Comparison of ENCODE assay signal across 18 cellular contexts in the genomic region with DNA sequence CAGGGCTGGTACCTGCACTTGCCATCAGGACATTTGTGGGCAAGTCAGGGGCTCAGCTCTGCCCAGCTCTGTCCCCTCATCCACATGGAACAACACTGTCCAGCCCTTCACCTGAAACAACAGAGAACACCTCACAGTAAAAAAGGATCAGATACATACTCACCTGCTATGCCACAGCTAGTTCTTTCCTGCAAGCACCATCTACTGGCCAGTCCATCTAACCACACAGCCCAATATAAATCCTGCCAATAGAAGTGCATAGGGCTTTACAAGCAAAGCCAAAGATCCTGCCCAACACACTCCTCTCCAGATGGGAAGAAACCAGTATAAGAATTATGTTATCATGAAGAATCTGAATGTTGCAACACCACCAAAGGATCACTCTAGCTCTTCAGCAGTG. TPM values are rescaled to one million over a fixed set of nuclear protein-coding genes. Genes with fewer than 3 reads are reported as not detected.
A peak's percentile ranks its signal among the peaks of the same experiment; 100 is the strongest.
DNase-seq lines count a peak whose midpoint lies in the region; ATAC-seq and TF ChIP-seq lines count a peak whose summit lies in the region.
"Had no signal": no experiment of that assay in that cellular context is flagged by ENCODE, and none has a peak within 500 bp of the region (broad histone marks: within the 10 kb centered on the region; RNA-seq: fewer than 3 reads in every experiment).

No MANE protein-coding gene starts in this region.

- no peaks in the 10 kb centered on the region for H3K4me1 ChIP-seq in sigmoid colon

- no peak for ATAC-seq in GM19351 (IDR thresholded peaks at IDR 0.05; ENCODE audit: unreplicated experiment)
- ATAC-seq in GM19023 (IDR thresholded peaks at IDR 0.05; ENCODE audit: unreplicated experiment), result no peak
- no peak for ATAC-seq in activated T-helper 17 cell treated with anti-CD3 and anti-CD28 coated beads, Interleukin-2, amount 50 U/mL, for 72 hours (replicated peaks)
- ATAC-seq: activated CD8-positive, alpha-beta T cell treated with anti-CD3 and anti-CD28 coated beads for 36 hours had no signal

- no peak overlapping the region for H3K4me3 ChIP-seq in sigmoid colon

- H3K4me1 Mint-ChIP-seq in activated T-helper 17 cell treated with anti-CD3 and anti-CD28 coated beads, Interleukin-2, amount 50 U/mL, for 72 hours, result no peaks in the 10 kb centered on the region

- H3K36me3 Mint-ChIP-seq in activated T-helper 17 cell treated with anti-CD3 and anti-CD28 coated beads, Interleukin-2, amount 50 U/mL, for 72 hours (ENCODE audit: low read depth), result no peaks in the 10 kb centered on the region

- H3K9me3 ChIP-seq in sigmoid colon, result no peaks in the 10 kb centered on the region

- intact Hi-C loops in sigmoid colon (cut with DNase I), result no loop called here

- H3K36me3 ChIP-seq in sigmoid colon, result no peaks in the 10 kb centered on the region

- no peak for TF ChIP-seq POLR2A in sigmoid colon (IDR thresholded peaks at IDR 0.05)

- no peaks in the 10 kb centered on the region for H3K27me3 ChIP-seq in sigmoid colon

- peaks cover 24% of the 10 kb centered on the region for H3K9me3 Mint-ChIP-seq in activated T-helper 17 cell treated with anti-CD3 and anti-CD28 coated beads, Interleukin-2, amount 50 U/mL, for 72 hours
- H3K9me3 Mint-ChIP-seq: activated T-helper 1 cell treated with anti-CD3 and anti-CD28 coated beads, Interleukin-12 subunit alpha, Interleukin-12 subunit beta, Interleukin-2, Interleukin-4 antibody, amounts not matched to agents 30 ng/mL and 10 ng/mL and 1 ng/mL, durations not matched to agents 14 hours and 24 hours and 36 hours had no signal

- no peak overlapping the region for H3K27ac Mint-ChIP-seq in activated T-helper 17 cell treated with anti-CD3 and anti-CD28 coated beads, Interleukin-2, amount 50 U/mL, for 72 hours
- H3K27ac Mint-ChIP-seq: activated CD8-positive, alpha-beta T cell treated with anti-CD3 and anti-CD28 coated beads for 36 hours; activated T-helper 1 cell treated with anti-CD3 and anti-CD28 coated beads, Interleukin-12 subunit alpha, Interleukin-12 subunit beta, Interleukin-2, Interleukin-4 antibody, amounts not matched to agents 30 ng/mL and 10 ng/mL and 1 ng/mL, durations not matched to agents 14 hours and 24 hours and 36 hours had no signal

- H3K27ac ChIP-seq in C4-2B (no peak overlapping the region), sigmoid colon (no peak overlapping the region)

- TF ChIP-seq EP300 in sigmoid colon (IDR thresholded peaks at IDR 0.05), result no peak

- H3K4me3 Mint-ChIP-seq in activated T-helper 17 cell treated with anti-CD3 and anti-CD28 coated beads, Interleukin-2, amount 50 U/mL, for 72 hours, result no peak overlapping the region
- H3K4me3 Mint-ChIP-seq: activated CD8-positive, alpha-beta T cell treated with anti-CD3 and anti-CD28 coated beads for 36 hours; activated T-helper 1 cell treated with anti-CD3 and anti-CD28 coated beads, Interleukin-12 subunit alpha, Interleukin-12 subunit beta, Interleukin-2, Interleukin-4 antibody, amounts not matched to agents 30 ng/mL and 10 ng/mL and 1 ng/mL, durations not matched to agents 14 hours and 24 hours and 36 hours had no signal

- DNase-seq in HT-29 (ENCODE audit: low spot score) (peak; percentile 19), OCI-M1 (lab: John Stamatoyannopoulos, UW) (peak; percentile 43), iPS DF 4.7 (ENCODE audit: extremely low read depth, low spot score) (peak; percentile 5), sigmoid colon (no peak)
- DNase-seq: activated CD8-positive, alpha-beta T cell treated with anti-CD3 and anti-CD28 coated beads for 36 hours; central memory CD4-positive, alpha-beta T cell; DND-41; mesenchymal stem cell; MM.1S; NCI-H2081 treated with DMSO at 0.1 percent for 48 hours; retina; SW 1271 had no signal

- peak; percentile 7; the same call in 1 of the 2 replicates for TF ChIP-seq CTCF in C4-2B (conservative IDR thresholded peaks at IDR 0.05)
- TF ChIP-seq CTCF in sigmoid colon (IDR thresholded peaks at IDR 0.05), result no peak

- H3K27me3 Mint-ChIP-seq in activated T-helper 17 cell treated with anti-CD3 and anti-CD28 coated beads, Interleukin-2, amount 50 U/mL, for 72 hours, result no peaks in the 10 kb centered on the region
- H3K27me3 Mint-ChIP-seq: activated CD8-positive, alpha-beta T cell treated with anti-CD3 and anti-CD28 coated beads for 36 hours had no signal

RNA-seq across cellular contexts. Expression of a gene that starts 52.2 kb away (rescaled TPM):
- total RNA-seq in HT-29 (2014; rRNA removed; shearing (Covaris generic)), result not detected in 2 replicates
- total RNA-seq in sigmoid colon, result 1 to 10 TPM in 2 of 4 donors, under 1 TPM in 2; 0.81 to 2.5 (median 1.3) TPM
- polyA plus RNA-seq in sigmoid colon, result under 1 TPM in 2 of 3 donors, not detected in 1; under 0.01 to 0.25 TPM
- total RNA-seq in activated T-helper 17 cell treated with anti-CD3 and anti-CD28 coated beads, Interleukin-2, amount 50 U/mL, for 72 hours, result not detected
- total RNA-seq: activated T-helper 1 cell treated with anti-CD3 and anti-CD28 coated beads, Interleukin-12 subunit alpha, Interleukin-12 subunit beta, Interleukin-2, Interleukin-4 antibody, amounts not matched to agents 30 ng/mL and 10 ng/mL and 1 ng/mL, durations not matched to agents 14 hours and 24 hours and 36 hours; OCI-LY7 had no signal
